Comparison of ENCODE assay signal across 12 cellular contexts in genomic region chr5:143161893-143162520, GRCh38.
DNase-seq lines count a peak whose midpoint lies in the region; ATAC-seq, FAIRE-seq and TF ChIP-seq lines count a peak whose summit lies in the region.
"Had no signal": no experiment of that assay in that cellular context is flagged by ENCODE, and none has a peak within 500 bp of the region (broad histone marks: within the 10 kb centered on the region; RNA-seq: fewer than 3 reads in every experiment).

No MANE protein-coding gene starts in this region.

- H2AFZ ChIP-seq in ACC112 (ENCODE audit: low read length, unreplicated experiment) = no peak overlapping the region
- no peak overlapping the region for H2AFZ ChIP-seq in mesenchymal stem cell (ENCODE audit: low read depth, low read length)

- H3K4me1 ChIP-seq in ACC112 (ENCODE audit: control insufficient read depth, insufficient read depth, low read length, unreplicated experiment) (peaks cover 10% of the 10 kb centered on the region), adipocyte (ENCODE audit: control insufficient read depth, insufficient read depth, low read length) (peaks cover 11% of the 10 kb centered on the region), mesenchymal stem cell (ENCODE audit: control insufficient read depth, insufficient read depth, low read depth, low read length) (peaks cover 5% of the 10 kb centered on the region), ascending aorta (peaks cover 0 to 2% of the 10 kb centered on the region in 2 donors)

- peaks cover 1% of the 10 kb centered on the region for H3K79me1 ChIP-seq in mesenchymal stem cell (replicated peaks; ENCODE audit: low read length, poor library complexity, severe bottlenecking)

- no peak overlapping the region for H2AK5ac ChIP-seq in mesenchymal stem cell (ENCODE audit: low read length, severe bottlenecking)

- no peak overlapping the region for H2BK12ac ChIP-seq in mesenchymal stem cell (ENCODE audit: low read length in 2 of 2)

- no peak overlapping the region for H3K4ac ChIP-seq in mesenchymal stem cell (ENCODE audit: low read depth in 1 of 2, low read length in 2 of 2)

- FAIRE-seq in HTR-8/SVneo (lab: Jason Lieb, UNC) = no peak
- FAIRE-seq: G401.6 had no signal

- DNase-seq in HTR-8/SVneo (ENCODE audit: insufficient read length, low spot score) (peak; percentile 44), adipocyte (ENCODE audit: low read depth) (peak; percentile 81), mesenchymal stem cell (peak; percentile 80), ascending aorta (ENCODE audit: low spot score in 2 of 2) (no peak), NCI-H2029 (lab: John Stamatoyannopoulos, UW) (no peak), kidney tubule cell (ENCODE audit: low spot score) (no peak)
- DNase-seq: activated B cell treated with CpG ODN at 0.5 μM for 24 hours; activated T-cell treated with anti-CD3 and anti-CD28 coated beads, Interleukin-2, amount 50 U/mL, for 1 hour; immature natural killer cell had no signal

- H4K91ac ChIP-seq in mesenchymal stem cell (ENCODE audit: low read length) = no peak overlapping the region

- no peak overlapping the region for H3K18ac ChIP-seq in mesenchymal stem cell (ENCODE audit: low read depth in 1 of 2, low read length in 2 of 2)

- no peak overlapping the region for H3K14ac ChIP-seq in mesenchymal stem cell (ENCODE audit: low read length in 2 of 2)

- H3K23ac ChIP-seq in mesenchymal stem cell (ENCODE audit: low read length in 2 of 2) = no peak overlapping the region

- H3K4me2 ChIP-seq in mesenchymal stem cell (ENCODE audit: low read length, poor library complexity, severe bottlenecking) = no peak overlapping the region

- H3K36me3 ChIP-seq in ACC112 (ENCODE audit: insufficient read depth, low read length) (no peaks in the 10 kb centered on the region), adipocyte (ENCODE audit: control insufficient read depth, insufficient read depth, low read length, severe bottlenecking) (no peaks in the 10 kb centered on the region), mesenchymal stem cell (ENCODE audit: control insufficient read depth in 1 of 2, insufficient read depth in 2 of 2, low read depth in 1 of 2, low read length in 2 of 2) (no peaks in the 10 kb centered on the region), ascending aorta (no peaks in the 10 kb centered on the region)

- H3K9me3 ChIP-seq in adipocyte (ENCODE audit: control insufficient read depth, low read length) (no peaks in the 10 kb centered on the region), mesenchymal stem cell (ENCODE audit: control insufficient read depth, low read length) (no peaks in the 10 kb centered on the region), ascending aorta (no peaks in the 10 kb centered on the region)

- H3K79me2 ChIP-seq in ACC112 (ENCODE audit: control insufficient read depth, insufficient read depth, low read length, unreplicated experiment) = no peaks in the 10 kb centered on the region

- WGBS in mesenchymal stem cell = 95% methylated on average over 3 of the region's 5 CpGs

- H3K4me3 ChIP-seq in ACC112 (ENCODE audit: low read depth, low read length) (no peak overlapping the region), adipocyte (ENCODE audit: low read length) (no peak overlapping the region), mesenchymal stem cell (ENCODE audit: insufficient read depth in 1 of 2, low read depth in 1 of 2, low read length in 2 of 2) (no peak overlapping the region), ascending aorta (no peak overlapping the region)

- H3K27me3 ChIP-seq in ACC112 (ENCODE audit: insufficient read depth, low read length) = no peaks in the 10 kb centered on the region
- H3K27me3 ChIP-seq in adipocyte (replicated peaks; ENCODE audit: control insufficient read depth, insufficient read depth, low read length) = no peaks in the 10 kb centered on the region
- no peaks in the 10 kb centered on the region for H3K27me3 ChIP-seq in mesenchymal stem cell (ENCODE audit: control insufficient read depth in 1 of 2, insufficient read depth in 1 of 2, low read length in 2 of 2)
- H3K27me3 ChIP-seq in ascending aorta = no peaks in the 10 kb centered on the region

- intact Hi-C loops in ascending aorta (cut with DNase I) = no loop called here

- no peak for ATAC-seq in GM21423 (IDR thresholded peaks at IDR 0.05; ENCODE audit: unreplicated experiment)

- H3K9ac ChIP-seq in adipocyte (ENCODE audit: low read length) = no peak overlapping the region
- no peak overlapping the region for H3K9ac ChIP-seq in mesenchymal stem cell (ENCODE audit: low read length)

- H3K27ac ChIP-seq in ACC112 (ENCODE audit: low read depth, low read length) = peak overlapping the region; percentile 56; the same call in 1 of the 2 replicates
- H3K27ac ChIP-seq in mesenchymal stem cell (ENCODE audit: low read length, poor library complexity, severe bottlenecking) = no peak overlapping the region
- H3K27ac ChIP-seq in ascending aorta = no peak overlapping the region

- no peak for TF ChIP-seq CTCF in ascending aorta (IDR thresholded peaks at IDR 0.05)

- H2BK120ac ChIP-seq in mesenchymal stem cell (ENCODE audit: low read depth, low read length) = no peak overlapping the region

- H2BK5ac ChIP-seq in mesenchymal stem cell (ENCODE audit: low read depth, low read length, poor library complexity, severe bottlenecking) = no peak overlapping the region

- no peak overlapping the region for H2BK15ac ChIP-seq in mesenchymal stem cell (ENCODE audit: low read depth, poor library complexity, severe bottlenecking)

- H4K8ac ChIP-seq in mesenchymal stem cell (ENCODE audit: low read length) = no peak overlapping the region

Comparison
In these comparisons a context has a peak if more than half of its experiments do, and no peak if none do; other contexts are left out.
1. DNase-seq: peak in HTR-8/SVneo (single experiment), adipocyte (single experiment) and mesenchymal stem cell (single experiment); none in ascending aorta (0 of 2), NCI-H2029 (single experiment) and kidney tubule cell (single experiment).